20 cellular contexts compared by ENCODE assay signal in genomic region chr4:6401797-6402196, GRCh38.
DNase-seq lines count a peak whose midpoint lies in the region; ATAC-seq, FAIRE-seq and TF ChIP-seq lines count a peak whose summit lies in the region.
"Had no signal": no experiment of that assay in that cellular context is flagged by ENCODE, and none has a peak within 500 bp of the region (broad histone marks: within the 10 kb centered on the region; RNA-seq: fewer than 3 reads in every experiment).

No MANE protein-coding gene starts in this region.

- TF ChIP-seq POLR2A in HepG2 (IDR thresholded peaks at IDR 0.05; ENCODE audit: insufficient read depth in 1 of 2, low read depth in 2 of 2, low read length in 2 of 2): no peak
- TF ChIP-seq POLR2A in right lobe of liver (IDR thresholded peaks at IDR 0.05): no peak
- TF ChIP-seq POLR2A in ovary (IDR thresholded peaks at IDR 0.05): no peak

- H3K27me3 ChIP-seq in HepG2 (ENCODE audit: control insufficient read depth in 1 of 2, insufficient read depth in 2 of 2, low read length in 2 of 2): peaks cover 5 to 49% of the 10 kb centered on the region in 2 experiments
- H3K27me3 ChIP-seq in right lobe of liver: no peaks in the 10 kb centered on the region
- peaks cover 0 to 48% (median 0%) of the 10 kb centered on the region in 3 experiments for H3K27me3 ChIP-seq in neuronal stem cell (ENCODE audit: control insufficient read depth in 3 of 3, insufficient read depth in 3 of 3, low read depth in 1 of 3, low read length in 3 of 3)
- H3K27me3 ChIP-seq in ovary: no peaks in the 10 kb centered on the region

- no peak overlapping the region for H3K14ac ChIP-seq in neuronal stem cell (ENCODE audit: low read length)

- no peak overlapping the region for H2BK5ac ChIP-seq in neuronal stem cell (ENCODE audit: low read length)

- peaks cover 89% of the 10 kb centered on the region for H3K27me3 Mint-ChIP-seq in chondrocyte (ENCODE audit: low read depth)

- no peak overlapping the region for H2AK5ac ChIP-seq in neuronal stem cell (ENCODE audit: low read depth, low read length)

- H3K4me1 Mint-ChIP-seq in chondrocyte (ENCODE audit: low read depth): no peaks in the 10 kb centered on the region
- H3K4me1 Mint-ChIP-seq: CD4-positive, alpha-beta memory T cell had no signal

- H2AFZ ChIP-seq in HepG2 (ENCODE audit: low read length) (no peak overlapping the region), neuronal stem cell (ENCODE audit: low read length) (no peak overlapping the region)
- H2AFZ ChIP-seq: GM23338 had no signal

- no peak overlapping the region for H3K4ac ChIP-seq in neuronal stem cell (ENCODE audit: low read length)

- no peak for ATAC-seq in HepG2
- ATAC-seq in right lobe of liver: no peak
- ATAC-seq: GM12878 had no signal

- H3K4me3 ChIP-seq in HepG2 (replicated peaks in 1 of 3; ENCODE audit: insufficient read depth in 1 of 3, low read depth in 2 of 3, low read length in 3 of 3) (no peak overlapping the region), right lobe of liver (no peak overlapping the region), neuronal stem cell (ENCODE audit: low read length in 2 of 2) (no peak overlapping the region), ovary (no peak overlapping the region)
- H3K4me3 ChIP-seq: GM12878, GM23338, HAP-1 had no signal

- H3K9me3 ChIP-seq in HepG2 (ENCODE audit: low read length) (no peaks in the 10 kb centered on the region), right lobe of liver (no peaks in the 10 kb centered on the region), neuronal stem cell (replicated peaks in 1 of 2; ENCODE audit: control insufficient read depth in 2 of 2, insufficient read depth in 1 of 2, low read depth in 1 of 2, low read length in 2 of 2) (no peaks in the 10 kb centered on the region), ovary (no peaks in the 10 kb centered on the region)
- H3K9me3 ChIP-seq: Caco-2, HAP-1 had no signal

- no TSS peak for BruUV-seq in HepG2 (replicated peaks; lab: Mats Ljungman, UMichigan)

- H3K18ac ChIP-seq in neuronal stem cell (ENCODE audit: low read length): no peak overlapping the region

- in situ Hi-C loops in HepG2 (cut with HindIII; ENCODE audit: extremely low pct_ligation_motif_present, low pct_unique_long_range_greater_than_20kb): no loop called here

- peak overlapping the region; percentile 50 for H4K91ac ChIP-seq in neuronal stem cell (ENCODE audit: low read depth, low read length, poor library complexity)

- POLR2A ChIA-PET in HepG2 (lab: Yijun Ruan, JAX): no interaction called here

- no peak overlapping the region for H3K27ac Mint-ChIP-seq in chondrocyte (ENCODE audit: unreplicated experiment)
- H3K27ac Mint-ChIP-seq: CD4-positive, alpha-beta memory T cell; GM23338 had no signal

- peak overlapping the region; percentile 10 for H3K23ac ChIP-seq in neuronal stem cell (ENCODE audit: low read depth, low read length, poor library complexity)

- no peak for FAIRE-seq in HepG2 (lab: Jason Lieb, UNC)
- FAIRE-seq: GM12878, GM19239, H54 had no signal

- H3K79me1 ChIP-seq in neuronal stem cell (ENCODE audit: low read depth, low read length): no peaks in the 10 kb centered on the region

- H3K9me3 Mint-ChIP-seq in chondrocyte (ENCODE audit: low read depth): no peaks in the 10 kb centered on the region
- H3K9me3 Mint-ChIP-seq: GM23338 had no signal

- 42% methylated on average over 7 of the region's 9 CpGs for WGBS in HepG2 (ENCODE audit: low lambda C conversion rate)
- 61% methylated on average over 5 of the region's 9 CpGs for WGBS in right lobe of liver (ENCODE audit: insufficient coverage, low coverage, low lambda C conversion rate, missing lambda C conversion rate)
- no CpG with 5 or more reads among the region's 9 CpGs for WGBS in neuronal stem cell (ENCODE audit: extremely low coverage in 2 of 2, insufficient read length in 2 of 2, insufficient replicate concordance in 1 of 2), 2 donors
- WGBS in ovary, 3 donors: 90 to 94% (median 93%) methylated on average over 9 of the region's 9 CpGs

- no peak for DNase-seq in HepG2 (ENCODE audit: low spot score)
- no peak for DNase-seq in right lobe of liver
- peak; percentile 15 for DNase-seq in chondrocyte (ENCODE audit: low spot score)
- no peak for DNase-seq in neuronal stem cell (ENCODE audit: low spot score)
- no peak for DNase-seq in ovary
- no peak for DNase-seq in COLO829 (ENCODE audit: low spot score)
- no peak for DNase-seq in NCI-H146 (lab: John Stamatoyannopoulos, UW)
- DNase-seq: 8988T; C1 segment of cervical spinal cord; Caco-2; CD4-positive, alpha-beta memory T cell; DMS153; DMS79; EL; GDM1 had no signal

- H3K9ac ChIP-seq in HepG2 (ENCODE audit: insufficient read depth, low read depth, low read length) (no peak overlapping the region), neuronal stem cell (ENCODE audit: low read depth, low read length, poor library complexity) (no peak overlapping the region)

- H2BK120ac ChIP-seq in neuronal stem cell (ENCODE audit: low read depth, low read length): no peak overlapping the region

- CTCF ChIA-PET in HepG2 (lab: Yijun Ruan, JAX; ENCODE audit: low intra/inter-chr PET ratio, low total read pairs): no interaction called here

- H3K4me2 ChIP-seq in HepG2 (ENCODE audit: low read depth, low read length) (no peak overlapping the region), neuronal stem cell (ENCODE audit: insufficient read depth, low read length, poor library complexity, severe bottlenecking) (no peak overlapping the region)
- H3K4me2 ChIP-seq: GM23338 had no signal

- no peaks in the 10 kb centered on the region for H3K79me2 ChIP-seq in HepG2 (ENCODE audit: insufficient read depth, low read length)

- TF ChIP-seq RAD21 in HepG2 (CRISPR knock-in tag; IDR thresholded peaks at IDR 0.05): no peak

- TF ChIP-seq CTCF in HepG2 (CRISPR knock-in tag; IDR thresholded peaks at IDR 0.05) (no peak), right lobe of liver (IDR thresholded peaks at IDR 0.05) (no peak), chondrocyte (IDR thresholded peaks at IDR 0.05) (no peak), ovary (IDR thresholded peaks at IDR 0.05) (no peak)

- no peak overlapping the region for H2BK15ac ChIP-seq in neuronal stem cell (ENCODE audit: low read length)

- H3K27ac ChIP-seq in HepG2 (ENCODE audit: extremely low read length, insufficient read depth, low read length): no peak overlapping the region
- H3K27ac ChIP-seq in right lobe of liver: no peak overlapping the region
- no peak overlapping the region for H3K27ac ChIP-seq in neuronal stem cell (replicated peaks; ENCODE audit: low read length)
- H3K27ac ChIP-seq in ovary: no peak overlapping the region

- H3K36me3 ChIP-seq in HepG2 (replicated peaks in 1 of 2; ENCODE audit: control insufficient read depth in 1 of 2, insufficient read depth in 2 of 2, low read length in 2 of 2) (no peaks in the 10 kb centered on the region), right lobe of liver (no peaks in the 10 kb centered on the region), neuronal stem cell (replicated peaks in 1 of 2; ENCODE audit: control insufficient read depth in 2 of 2, insufficient read depth in 2 of 2, low read length in 2 of 2) (no peaks in the 10 kb centered on the region), ovary (no peaks in the 10 kb centered on the region)
- H3K36me3 ChIP-seq: HAP-1 had no signal

- no peak overlapping the region for H2BK12ac ChIP-seq in neuronal stem cell (ENCODE audit: low read length)

- intact Hi-C loops in HepG2 (cut with micrococcal nuclease; ENCODE audit: unreplicated experiment): no loop called here
- intact Hi-C loops in right lobe of liver (cut with DNase I): no loop called here
- intact Hi-C loops in ovary (cut with DNase I): no loop called here

- no peak overlapping the region for H4K8ac ChIP-seq in neuronal stem cell (ENCODE audit: low read depth, low read length)

- no peaks in the 10 kb centered on the region for H4K20me1 ChIP-seq in HepG2 (ENCODE audit: insufficient read depth, low read length)

- no peaks in the 10 kb centered on the region for H3K4me1 ChIP-seq in HepG2 (ENCODE audit: insufficient read depth, low read length)
- no peaks in the 10 kb centered on the region for H3K4me1 ChIP-seq in right lobe of liver
- H3K4me1 ChIP-seq in neuronal stem cell (ENCODE audit: control insufficient read depth in 2 of 2, insufficient read depth in 1 of 2, low read depth in 1 of 2, low read length in 2 of 2): peaks cover 0 to 16% of the 10 kb centered on the region in 2 donors
- no peaks in the 10 kb centered on the region for H3K4me1 ChIP-seq in ovary (ENCODE audit: insufficient read depth)
- H3K4me1 ChIP-seq: Caco-2, HAP-1 had no signal

- TF ChIP-seq EP300 in HepG2 (IDR thresholded peaks at IDR 0.05; ENCODE audit: low read depth in 2 of 2, low read length in 2 of 2): no peak
- no peak for TF ChIP-seq EP300 in HepG2 (CRISPR knock-in tag; IDR thresholded peaks at IDR 0.05; ENCODE audit: borderline replicate concordance)
- no peak for TF ChIP-seq EP300 in ovary (IDR thresholded peaks at IDR 0.05)

- no peak overlapping the region for H3K4me3 Mint-ChIP-seq in chondrocyte (ENCODE audit: unreplicated experiment)
- H3K4me3 Mint-ChIP-seq: CD4-positive, alpha-beta memory T cell; GM23338 had no signal

- no peaks in the 10 kb centered on the region for H3K36me3 Mint-ChIP-seq in chondrocyte (ENCODE audit: low read depth)
- H3K36me3 Mint-ChIP-seq: CD4-positive, alpha-beta memory T cell had no signal

TF ChIP-seq in HepG2, 621 proteins besides CTCF, POLR2A, EP300 and RAD21:
- TF ChIP-seq IKZF5 (CRISPR knock-in tag; IDR thresholded peaks at IDR 0.05) (no peak), ZNF768 (CRISPR knock-in tag; IDR thresholded peaks at IDR 0.05) (peak; percentile 88)
